Comparison of ENCODE assay signal across 7 cellular contexts in the genomic region with DNA sequence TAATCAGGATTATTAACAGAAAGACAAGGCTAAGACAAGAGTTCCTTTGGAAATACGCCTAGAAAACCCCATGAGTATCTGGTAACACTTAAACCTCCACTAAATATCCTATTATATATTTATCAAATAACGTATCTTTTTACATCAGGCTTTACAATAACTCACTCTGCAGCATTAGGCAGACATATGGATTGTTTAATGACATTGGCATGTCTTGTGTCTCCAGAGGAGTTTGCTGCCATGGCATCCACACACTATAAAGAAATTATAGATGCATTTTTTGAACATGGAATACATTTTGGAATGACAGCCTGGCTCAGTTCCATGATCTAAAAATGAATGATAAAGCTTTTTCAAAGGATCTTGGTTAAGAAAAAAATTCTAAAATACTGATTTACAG.
"Had no signal": no experiment of that assay in that cellular context is flagged by ENCODE, and none has a peak within 500 bp of the region (broad histone marks: within the 10 kb centered on the region; RNA-seq: fewer than 3 reads in every experiment).

No MANE protein-coding gene starts in this region.

- H3K4me3 ChIP-seq: GM23248, HAP-1 had no signal

- H3K9me3 ChIP-seq: HAP-1 had no signal

- H2AFZ ChIP-seq: GM23248 had no signal

- H3K9me3 Mint-ChIP-seq: HFFc6 had no signal

- H3K9ac ChIP-seq: GM23248 had no signal

- H3K27ac Mint-ChIP-seq: HFFc6 had no signal

- DNase-seq: GM23248, GOT3, H7, HFFc6, IMR-90 had no signal

- ATAC-seq: HCT116 had no signal

- H3K4me3 Mint-ChIP-seq: HFFc6 had no signal

- H3K27ac ChIP-seq: GM23248 had no signal

- H3K36me3 ChIP-seq: HAP-1 had no signal
